ENCODE assay signal across 2 cellular contexts in the genomic region with DNA sequence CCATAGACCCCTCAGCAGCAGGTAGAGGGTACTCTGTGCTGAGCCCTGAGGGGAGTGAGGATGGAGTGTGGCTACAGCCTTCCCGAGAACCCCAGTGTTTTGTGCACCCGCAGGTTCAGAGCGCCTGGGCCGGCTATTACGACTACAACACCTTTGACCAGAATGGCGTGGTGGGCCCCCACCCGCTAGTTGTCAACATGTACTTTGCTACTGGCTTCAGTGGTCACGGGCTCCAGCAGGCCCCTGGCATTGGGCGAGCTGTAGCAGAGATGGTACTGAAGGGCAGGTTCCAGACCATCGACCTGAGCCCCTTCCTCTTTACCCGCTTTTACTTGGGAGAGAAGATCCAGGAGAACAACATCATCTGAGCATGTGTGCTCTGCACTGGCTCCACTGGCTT.
TF ChIP-seq lines count a peak whose summit lies in the region.

No MANE protein-coding gene starts in this region.

TF ChIP-seq in WTC11, 78 proteins besides CTCF, POLR2A, EP300 and RAD21:
- TF ChIP-seq, protein P1, sequence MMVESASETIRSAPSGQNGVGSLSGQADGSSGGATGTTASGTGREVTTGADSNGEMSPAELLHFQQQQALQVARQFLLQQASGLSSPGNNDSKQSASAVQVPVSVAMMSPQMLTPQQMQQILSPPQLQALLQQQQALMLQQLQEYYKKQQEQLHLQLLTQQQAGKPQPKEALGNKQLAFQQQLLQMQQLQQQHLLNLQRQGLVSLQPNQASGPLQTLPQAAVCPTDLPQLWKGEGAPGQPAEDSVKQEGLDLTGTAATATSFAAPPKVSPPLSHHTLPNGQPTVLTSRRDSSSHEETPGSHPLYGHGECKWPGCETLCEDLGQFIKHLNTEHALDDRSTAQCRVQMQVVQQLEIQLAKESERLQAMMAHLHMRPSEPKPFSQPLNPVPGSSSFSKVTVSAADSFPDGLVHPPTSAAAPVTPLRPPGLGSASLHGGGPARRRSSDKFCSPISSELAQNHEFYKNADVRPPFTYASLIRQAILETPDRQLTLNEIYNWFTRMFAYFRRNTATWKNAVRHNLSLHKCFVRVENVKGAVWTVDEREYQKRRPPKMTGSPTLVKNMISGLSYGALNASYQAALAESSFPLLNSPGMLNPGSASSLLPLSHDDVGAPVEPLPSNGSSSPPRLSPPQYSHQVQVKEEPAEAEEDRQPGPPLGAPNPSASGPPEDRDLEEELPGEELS (CRISPR knock-in tag; IDR thresholded peaks at IDR 0.05) = no peak
- TF ChIP-seq, protein P2, sequence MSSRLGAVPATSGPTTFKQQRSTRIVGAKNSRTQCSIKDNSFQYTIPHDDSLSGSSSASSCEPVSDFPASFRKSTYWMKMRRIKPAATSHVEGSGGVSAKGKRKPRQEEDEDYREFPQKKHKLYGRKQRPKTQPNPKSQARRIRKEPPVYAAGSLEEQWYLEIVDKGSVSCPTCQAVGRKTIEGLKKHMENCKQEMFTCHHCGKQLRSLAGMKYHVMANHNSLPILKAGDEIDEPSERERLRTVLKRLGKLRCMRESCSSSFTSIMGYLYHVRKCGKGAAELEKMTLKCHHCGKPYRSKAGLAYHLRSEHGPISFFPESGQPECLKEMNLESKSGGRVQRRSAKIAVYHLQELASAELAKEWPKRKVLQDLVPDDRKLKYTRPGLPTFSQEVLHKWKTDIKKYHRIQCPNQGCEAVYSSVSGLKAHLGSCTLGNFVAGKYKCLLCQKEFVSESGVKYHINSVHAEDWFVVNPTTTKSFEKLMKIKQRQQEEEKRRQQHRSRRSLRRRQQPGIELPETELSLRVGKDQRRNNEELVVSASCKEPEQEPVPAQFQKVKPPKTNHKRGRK (CRISPR knock-in tag; IDR thresholded peaks at IDR 0.05; ENCODE audit: borderline replicate concordance) = no peak
- no peak for TF ChIP-seq OVOL2 (CRISPR knock-in tag; IDR thresholded peaks at IDR 0.05; ENCODE audit: borderline replicate concordance)
- TF ChIP-seq, protein P3, sequence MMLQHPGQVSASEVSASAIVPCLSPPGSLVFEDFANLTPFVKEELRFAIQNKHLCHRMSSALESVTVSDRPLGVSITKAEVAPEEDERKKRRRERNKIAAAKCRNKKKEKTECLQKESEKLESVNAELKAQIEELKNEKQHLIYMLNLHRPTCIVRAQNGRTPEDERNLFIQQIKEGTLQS (CRISPR knock-in tag; conservative IDR thresholded peaks at IDR 0.05) = no peak
- no peak for TF ChIP-seq ETV6 (CRISPR knock-in tag; IDR thresholded peaks at IDR 0.05)
- no peak for TF ChIP-seq ZNF416 (CRISPR knock-in tag; IDR thresholded peaks at IDR 0.05)
- TF ChIP-seq GABPB1 (CRISPR knock-in tag; IDR thresholded peaks at IDR 0.05) = no peak
- TF ChIP-seq EMX1 (CRISPR knock-in tag; IDR thresholded peaks at IDR 0.05) = no peak
- TF ChIP-seq ZNF671 (CRISPR knock-in tag; IDR thresholded peaks at IDR 0.05) = no peak
- TF ChIP-seq, protein P4, sequence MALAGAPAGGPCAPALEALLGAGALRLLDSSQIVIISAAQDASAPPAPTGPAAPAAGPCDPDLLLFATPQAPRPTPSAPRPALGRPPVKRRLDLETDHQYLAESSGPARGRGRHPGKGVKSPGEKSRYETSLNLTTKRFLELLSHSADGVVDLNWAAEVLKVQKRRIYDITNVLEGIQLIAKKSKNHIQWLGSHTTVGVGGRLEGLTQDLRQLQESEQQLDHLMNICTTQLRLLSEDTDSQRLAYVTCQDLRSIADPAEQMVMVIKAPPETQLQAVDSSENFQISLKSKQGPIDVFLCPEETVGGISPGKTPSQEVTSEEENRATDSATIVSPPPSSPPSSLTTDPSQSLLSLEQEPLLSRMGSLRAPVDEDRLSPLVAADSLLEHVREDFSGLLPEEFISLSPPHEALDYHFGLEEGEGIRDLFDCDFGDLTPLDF (CRISPR knock-in tag; IDR thresholded peaks at IDR 0.05) = no peak
- no peak for TF ChIP-seq FOXP1 (CRISPR knock-in tag; IDR thresholded peaks at IDR 0.05; ENCODE audit: borderline replicate concordance)

TF ChIP-seq in HepG2, 621 proteins besides CTCF, POLR2A, EP300 and RAD21 (continues in another document):
- no peak for TF ChIP-seq CCAR2 (optimal IDR thresholded peaks at IDR 0.05; ENCODE audit: low read depth, low read length)
- TF ChIP-seq PTBP1 (IDR thresholded peaks at IDR 0.05; ENCODE audit: low read depth, low read length, poor library complexity, severe bottlenecking) = no peak
- no peak for TF ChIP-seq ZBTB42 (CRISPR knock-in tag; IDR thresholded peaks at IDR 0.05)
- TF ChIP-seq IRF2 (CRISPR knock-in tag; IDR thresholded peaks at IDR 0.05) = no peak
- TF ChIP-seq ZNF563 (CRISPR knock-in tag; IDR thresholded peaks at IDR 0.05) = no peak
- no peak for TF ChIP-seq HNRNPL (IDR thresholded peaks at IDR 0.05; ENCODE audit: low read depth, low read length)
- no peak for TF ChIP-seq MBD4 (IDR thresholded peaks at IDR 0.05; ENCODE audit: borderline replicate concordance, low read length)
- TF ChIP-seq, protein P5, sequence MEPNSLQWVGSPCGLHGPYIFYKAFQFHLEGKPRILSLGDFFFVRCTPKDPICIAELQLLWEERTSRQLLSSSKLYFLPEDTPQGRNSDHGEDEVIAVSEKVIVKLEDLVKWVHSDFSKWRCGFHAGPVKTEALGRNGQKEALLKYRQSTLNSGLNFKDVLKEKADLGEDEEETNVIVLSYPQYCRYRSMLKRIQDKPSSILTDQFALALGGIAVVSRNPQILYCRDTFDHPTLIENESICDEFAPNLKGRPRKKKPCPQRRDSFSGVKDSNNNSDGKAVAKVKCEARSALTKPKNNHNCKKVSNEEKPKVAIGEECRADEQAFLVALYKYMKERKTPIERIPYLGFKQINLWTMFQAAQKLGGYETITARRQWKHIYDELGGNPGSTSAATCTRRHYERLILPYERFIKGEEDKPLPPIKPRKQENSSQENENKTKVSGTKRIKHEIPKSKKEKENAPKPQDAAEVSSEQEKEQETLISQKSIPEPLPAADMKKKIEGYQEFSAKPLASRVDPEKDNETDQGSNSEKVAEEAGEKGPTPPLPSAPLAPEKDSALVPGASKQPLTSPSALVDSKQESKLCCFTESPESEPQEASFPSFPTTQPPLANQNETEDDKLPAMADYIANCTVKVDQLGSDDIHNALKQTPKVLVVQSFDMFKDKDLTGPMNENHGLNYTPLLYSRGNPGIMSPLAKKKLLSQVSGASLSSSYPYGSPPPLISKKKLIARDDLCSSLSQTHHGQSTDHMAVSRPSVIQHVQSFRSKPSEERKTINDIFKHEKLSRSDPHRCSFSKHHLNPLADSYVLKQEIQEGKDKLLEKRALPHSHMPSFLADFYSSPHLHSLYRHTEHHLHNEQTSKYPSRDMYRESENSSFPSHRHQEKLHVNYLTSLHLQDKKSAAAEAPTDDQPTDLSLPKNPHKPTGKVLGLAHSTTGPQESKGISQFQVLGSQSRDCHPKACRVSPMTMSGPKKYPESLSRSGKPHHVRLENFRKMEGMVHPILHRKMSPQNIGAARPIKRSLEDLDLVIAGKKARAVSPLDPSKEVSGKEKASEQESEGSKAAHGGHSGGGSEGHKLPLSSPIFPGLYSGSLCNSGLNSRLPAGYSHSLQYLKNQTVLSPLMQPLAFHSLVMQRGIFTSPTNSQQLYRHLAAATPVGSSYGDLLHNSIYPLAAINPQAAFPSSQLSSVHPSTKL (CRISPR knock-in tag; IDR thresholded peaks at IDR 0.05) = no peak
- TF ChIP-seq ZNF33A (CRISPR knock-in tag; IDR thresholded peaks at IDR 0.05; ENCODE audit: borderline replicate concordance) = no peak
- TF ChIP-seq, protein P6, sequence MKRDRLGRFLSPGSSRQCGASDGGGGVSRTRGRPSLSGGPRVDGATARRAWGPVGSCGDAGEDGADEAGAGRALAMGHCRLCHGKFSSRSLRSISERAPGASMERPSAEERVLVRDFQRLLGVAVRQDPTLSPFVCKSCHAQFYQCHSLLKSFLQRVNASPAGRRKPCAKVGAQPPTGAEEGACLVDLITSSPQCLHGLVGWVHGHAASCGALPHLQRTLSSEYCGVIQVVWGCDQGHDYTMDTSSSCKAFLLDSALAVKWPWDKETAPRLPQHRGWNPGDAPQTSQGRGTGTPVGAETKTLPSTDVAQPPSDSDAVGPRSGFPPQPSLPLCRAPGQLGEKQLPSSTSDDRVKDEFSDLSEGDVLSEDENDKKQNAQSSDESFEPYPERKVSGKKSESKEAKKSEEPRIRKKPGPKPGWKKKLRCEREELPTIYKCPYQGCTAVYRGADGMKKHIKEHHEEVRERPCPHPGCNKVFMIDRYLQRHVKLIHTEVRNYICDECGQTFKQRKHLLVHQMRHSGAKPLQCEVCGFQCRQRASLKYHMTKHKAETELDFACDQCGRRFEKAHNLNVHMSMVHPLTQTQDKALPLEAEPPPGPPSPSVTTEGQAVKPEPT (CRISPR knock-in tag; IDR thresholded peaks at IDR 0.05; ENCODE audit: low read depth) = no peak
- TF ChIP-seq, protein P7, sequence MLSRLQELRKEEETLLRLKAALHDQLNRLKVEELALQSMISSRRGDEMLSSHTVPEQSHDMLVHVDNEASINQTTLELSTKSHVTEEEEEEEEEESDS (CRISPR knock-in tag; IDR thresholded peaks at IDR 0.05; ENCODE audit: borderline replicate concordance) = no peak
- TF ChIP-seq HNF4A (CRISPR knock-in tag; IDR thresholded peaks at IDR 0.05) = peak; percentile 54
- peak; percentile 44; the same call in 1 of the 2 replicates for TF ChIP-seq HNF4G (IDR thresholded peaks at IDR 0.05; ENCODE audit: borderline replicate concordance, low read depth, low read length)
- no peak for TF ChIP-seq HNF4G (CRISPR knock-in tag; IDR thresholded peaks at IDR 0.05; ENCODE audit: borderline replicate concordance, low read depth)
- TF ChIP-seq, protein P8, sequence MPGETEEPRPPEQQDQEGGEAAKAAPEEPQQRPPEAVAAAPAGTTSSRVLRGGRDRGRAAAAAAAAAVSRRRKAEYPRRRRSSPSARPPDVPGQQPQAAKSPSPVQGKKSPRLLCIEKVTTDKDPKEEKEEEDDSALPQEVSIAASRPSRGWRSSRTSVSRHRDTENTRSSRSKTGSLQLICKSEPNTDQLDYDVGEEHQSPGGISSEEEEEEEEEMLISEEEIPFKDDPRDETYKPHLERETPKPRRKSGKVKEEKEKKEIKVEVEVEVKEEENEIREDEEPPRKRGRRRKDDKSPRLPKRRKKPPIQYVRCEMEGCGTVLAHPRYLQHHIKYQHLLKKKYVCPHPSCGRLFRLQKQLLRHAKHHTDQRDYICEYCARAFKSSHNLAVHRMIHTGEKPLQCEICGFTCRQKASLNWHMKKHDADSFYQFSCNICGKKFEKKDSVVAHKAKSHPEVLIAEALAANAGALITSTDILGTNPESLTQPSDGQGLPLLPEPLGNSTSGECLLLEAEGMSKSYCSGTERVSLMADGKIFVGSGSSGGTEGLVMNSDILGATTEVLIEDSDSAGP (CRISPR knock-in tag; IDR thresholded peaks at IDR 0.05; ENCODE audit: borderline replicate concordance) = no peak
- TF ChIP-seq ZNF441 (CRISPR knock-in tag; IDR thresholded peaks at IDR 0.05; ENCODE audit: borderline replicate concordance) = no peak
- TF ChIP-seq, protein P9, sequence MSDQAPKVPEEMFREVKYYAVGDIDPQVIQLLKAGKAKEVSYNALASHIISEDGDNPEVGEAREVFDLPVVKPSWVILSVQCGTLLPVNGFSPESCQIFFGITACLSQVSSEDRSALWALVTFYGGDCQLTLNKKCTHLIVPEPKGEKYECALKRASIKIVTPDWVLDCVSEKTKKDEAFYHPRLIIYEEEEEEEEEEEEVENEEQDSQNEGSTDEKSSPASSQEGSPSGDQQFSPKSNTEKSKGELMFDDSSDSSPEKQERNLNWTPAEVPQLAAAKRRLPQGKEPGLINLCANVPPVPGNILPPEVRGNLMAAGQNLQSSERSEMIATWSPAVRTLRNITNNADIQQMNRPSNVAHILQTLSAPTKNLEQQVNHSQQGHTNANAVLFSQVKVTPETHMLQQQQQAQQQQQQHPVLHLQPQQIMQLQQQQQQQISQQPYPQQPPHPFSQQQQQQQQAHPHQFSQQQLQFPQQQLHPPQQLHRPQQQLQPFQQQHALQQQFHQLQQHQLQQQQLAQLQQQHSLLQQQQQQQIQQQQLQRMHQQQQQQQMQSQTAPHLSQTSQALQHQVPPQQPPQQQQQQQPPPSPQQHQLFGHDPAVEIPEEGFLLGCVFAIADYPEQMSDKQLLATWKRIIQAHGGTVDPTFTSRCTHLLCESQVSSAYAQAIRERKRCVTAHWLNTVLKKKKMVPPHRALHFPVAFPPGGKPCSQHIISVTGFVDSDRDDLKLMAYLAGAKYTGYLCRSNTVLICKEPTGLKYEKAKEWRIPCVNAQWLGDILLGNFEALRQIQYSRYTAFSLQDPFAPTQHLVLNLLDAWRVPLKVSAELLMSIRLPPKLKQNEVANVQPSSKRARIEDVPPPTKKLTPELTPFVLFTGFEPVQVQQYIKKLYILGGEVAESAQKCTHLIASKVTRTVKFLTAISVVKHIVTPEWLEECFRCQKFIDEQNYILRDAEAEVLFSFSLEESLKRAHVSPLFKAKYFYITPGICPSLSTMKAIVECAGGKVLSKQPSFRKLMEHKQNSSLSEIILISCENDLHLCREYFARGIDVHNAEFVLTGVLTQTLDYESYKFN (CRISPR knock-in tag; conservative IDR thresholded peaks at IDR 0.05) = 0 out of 2 replicates have a peak, but pooled peaks have one; percentile 24
- TF ChIP-seq ZFY (CRISPR knock-in tag; IDR thresholded peaks at IDR 0.05) = no peak
- TF ChIP-seq, protein P10, sequence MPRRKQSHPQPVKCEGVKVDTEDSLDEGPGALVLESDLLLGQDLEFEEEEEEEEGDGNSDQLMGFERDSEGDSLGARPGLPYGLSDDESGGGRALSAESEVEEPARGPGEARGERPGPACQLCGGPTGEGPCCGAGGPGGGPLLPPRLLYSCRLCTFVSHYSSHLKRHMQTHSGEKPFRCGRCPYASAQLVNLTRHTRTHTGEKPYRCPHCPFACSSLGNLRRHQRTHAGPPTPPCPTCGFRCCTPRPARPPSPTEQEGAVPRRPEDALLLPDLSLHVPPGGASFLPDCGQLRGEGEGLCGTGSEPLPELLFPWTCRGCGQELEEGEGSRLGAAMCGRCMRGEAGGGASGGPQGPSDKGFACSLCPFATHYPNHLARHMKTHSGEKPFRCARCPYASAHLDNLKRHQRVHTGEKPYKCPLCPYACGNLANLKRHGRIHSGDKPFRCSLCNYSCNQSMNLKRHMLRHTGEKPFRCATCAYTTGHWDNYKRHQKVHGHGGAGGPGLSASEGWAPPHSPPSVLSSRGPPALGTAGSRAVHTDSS (CRISPR knock-in tag; conservative IDR thresholded peaks at IDR 0.05) = no peak
- TF ChIP-seq, protein P11, sequence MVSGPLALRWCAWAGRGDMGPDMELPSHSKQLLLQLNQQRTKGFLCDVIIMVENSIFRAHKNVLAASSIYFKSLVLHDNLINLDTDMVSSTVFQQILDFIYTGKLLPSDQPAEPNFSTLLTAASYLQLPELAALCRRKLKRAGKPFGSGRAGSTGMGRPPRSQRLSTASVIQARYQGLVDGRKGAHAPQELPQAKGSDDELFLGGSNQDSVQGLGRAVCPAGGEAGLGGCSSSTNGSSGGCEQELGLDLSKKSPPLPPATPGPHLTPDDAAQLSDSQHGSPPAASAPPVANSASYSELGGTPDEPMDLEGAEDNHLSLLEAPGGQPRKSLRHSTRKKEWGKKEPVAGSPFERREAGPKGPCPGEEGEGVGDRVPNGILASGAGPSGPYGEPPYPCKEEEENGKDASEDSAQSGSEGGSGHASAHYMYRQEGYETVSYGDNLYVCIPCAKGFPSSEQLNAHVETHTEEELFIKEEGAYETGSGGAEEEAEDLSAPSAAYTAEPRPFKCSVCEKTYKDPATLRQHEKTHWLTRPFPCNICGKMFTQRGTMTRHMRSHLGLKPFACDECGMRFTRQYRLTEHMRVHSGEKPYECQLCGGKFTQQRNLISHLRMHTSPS (CRISPR knock-in tag; IDR thresholded peaks at IDR 0.05; ENCODE audit: low read depth) = peak; percentile 51; the same call in 1 of the 2 replicates
- TF ChIP-seq, protein P12, sequence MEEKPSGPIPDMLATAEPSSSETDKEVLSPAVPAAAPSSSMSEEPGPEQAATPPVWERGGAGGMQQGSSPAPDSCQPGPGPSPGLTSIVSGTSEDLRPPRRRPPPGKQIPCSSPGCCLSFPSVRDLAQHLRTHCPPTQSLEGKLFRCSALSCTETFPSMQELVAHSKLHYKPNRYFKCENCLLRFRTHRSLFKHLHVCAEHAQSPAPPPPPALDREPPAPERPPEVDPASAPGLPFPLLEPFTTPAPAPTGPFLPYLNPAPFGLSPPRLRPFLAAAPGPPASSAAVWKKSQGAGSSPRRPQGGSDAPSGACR (CRISPR knock-in tag; IDR thresholded peaks at IDR 0.05) = no peak
- no peak for TF ChIP-seq ZNF777 (CRISPR knock-in tag; IDR thresholded peaks at IDR 0.05)
- TF ChIP-seq POGZ (CRISPR knock-in tag; IDR thresholded peaks at IDR 0.05) = peak; percentile 72
- no peak for TF ChIP-seq ZNF737 (CRISPR knock-in tag; IDR thresholded peaks at IDR 0.05; ENCODE audit: borderline replicate concordance)
- no peak for TF ChIP-seq TBX3 (IDR thresholded peaks at IDR 0.05; ENCODE audit: borderline replicate concordance)
- no peak for TF ChIP-seq RFX5 (IDR thresholded peaks at IDR 0.05; ENCODE audit: low read depth, low read length)
